19 cellular contexts compared by ENCODE assay signal in the genomic region with DNA sequence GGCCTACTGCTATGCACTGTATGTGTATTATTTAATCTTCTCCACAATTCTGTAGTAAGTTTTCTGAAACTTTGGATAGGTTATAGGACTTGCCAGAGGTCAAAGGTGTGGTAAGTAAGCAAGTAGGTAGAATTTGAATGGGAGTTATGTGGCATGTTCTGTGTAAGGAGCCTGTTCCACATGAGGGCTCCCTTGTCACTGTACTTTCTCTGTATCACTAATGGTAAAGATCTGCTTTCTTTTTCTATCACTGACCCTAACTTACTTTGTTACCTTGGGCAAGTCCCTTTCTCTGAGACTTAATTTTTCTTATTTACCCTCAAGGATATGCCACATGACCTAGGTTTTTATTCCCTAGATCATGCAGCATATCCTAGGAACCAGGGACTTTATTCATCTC. TPM values are rescaled to one million over a fixed set of nuclear protein-coding genes. Genes with fewer than 3 reads are reported as not detected.
DNase-seq lines count a peak whose midpoint lies in the region; ATAC-seq and TF ChIP-seq lines count a peak whose summit lies in the region.
"Had no signal": no experiment of that assay in that cellular context is flagged by ENCODE, and none has a peak within 500 bp of the region (broad histone marks: within the 10 kb centered on the region; RNA-seq: fewer than 3 reads in every experiment).

No MANE protein-coding gene starts in this region.

- no peaks in the 10 kb centered on the region for H3K27me3 Mint-ChIP-seq in activated naive CD4-positive, alpha-beta T cell treated with anti-CD3 and anti-CD28 coated beads for 36 hours (ENCODE audit: low read depth)
- H3K27me3 Mint-ChIP-seq in activated T-helper 17 cell treated with anti-CD3 and anti-CD28 coated beads, Interleukin-2, amount 50 U/mL, for 72 hours, result no peaks in the 10 kb centered on the region
- H3K27me3 Mint-ChIP-seq in Calu3 (ENCODE audit: unreplicated experiment) (no peaks in the 10 kb centered on the region), osteocyte (ENCODE audit: unreplicated experiment) (no peaks in the 10 kb centered on the region)
- H3K27me3 Mint-ChIP-seq: brain had no signal

- H3K4me1 Mint-ChIP-seq in activated naive CD4-positive, alpha-beta T cell treated with anti-CD3 and anti-CD28 coated beads for 36 hours (ENCODE audit: low read depth), result peaks cover 60% of the 10 kb centered on the region
- H3K4me1 Mint-ChIP-seq in activated T-helper 17 cell treated with anti-CD3 and anti-CD28 coated beads, Interleukin-2, amount 50 U/mL, for 72 hours, result peaks cover 56% of the 10 kb centered on the region
- peaks cover 65% of the 10 kb centered on the region for H3K4me1 Mint-ChIP-seq in stimulated activated effector memory CD8-positive, alpha-beta T cell treated with anti-CD3 and anti-CD28 coated beads, Interleukin-12 subunit alpha, Interleukin-12 subunit beta, amount 100 ng/mL, for 72 hours
- peaks cover 28% of the 10 kb centered on the region for H3K4me1 Mint-ChIP-seq in Calu3 (ENCODE audit: low read depth, unreplicated experiment)
- H3K4me1 Mint-ChIP-seq in osteocyte (ENCODE audit: unreplicated experiment), result peaks cover 33% of the 10 kb centered on the region

- CTCF ChIA-PET in activated naive CD4-positive, alpha-beta T cell treated with anti-CD3 and anti-CD28 coated beads for 36 hours (lab: Charles Lee), result no interaction called here
- CTCF ChIA-PET in Calu3 (lab: Charles Lee), result no interaction called here

- H3K27ac Mint-ChIP-seq in activated naive CD4-positive, alpha-beta T cell treated with anti-CD3 and anti-CD28 coated beads for 36 hours, result peak overlapping the region; percentile 61
- H3K27ac Mint-ChIP-seq in activated T-helper 17 cell treated with anti-CD3 and anti-CD28 coated beads, Interleukin-2, amount 50 U/mL, for 72 hours, result peak overlapping the region; percentile 86
- peak overlapping the region; percentile 77 for H3K27ac Mint-ChIP-seq in stimulated activated effector memory CD8-positive, alpha-beta T cell treated with anti-CD3 and anti-CD28 coated beads, Interleukin-12 subunit alpha, Interleukin-12 subunit beta, amount 100 ng/mL, for 72 hours
- H3K27ac Mint-ChIP-seq in Calu3 (ENCODE audit: unreplicated experiment) (no peak overlapping the region), osteocyte (ENCODE audit: unreplicated experiment) (no peak overlapping the region)

- no peaks in the 10 kb centered on the region for H3K36me3 Mint-ChIP-seq in activated naive CD4-positive, alpha-beta T cell treated with anti-CD3 and anti-CD28 coated beads for 36 hours (ENCODE audit: low read depth)
- H3K36me3 Mint-ChIP-seq in activated T-helper 17 cell treated with anti-CD3 and anti-CD28 coated beads, Interleukin-2, amount 50 U/mL, for 72 hours (ENCODE audit: low read depth), result peaks cover 30% of the 10 kb centered on the region
- peaks cover 25% of the 10 kb centered on the region for H3K36me3 Mint-ChIP-seq in stimulated activated effector memory CD8-positive, alpha-beta T cell treated with anti-CD3 and anti-CD28 coated beads, Interleukin-12 subunit alpha, Interleukin-12 subunit beta, amount 100 ng/mL, for 72 hours
- H3K36me3 Mint-ChIP-seq in Calu3 (ENCODE audit: insufficient read depth, unreplicated experiment) (peaks cover 5% of the 10 kb centered on the region), osteocyte (ENCODE audit: unreplicated experiment) (no peaks in the 10 kb centered on the region)

- DNase-seq in activated naive CD4-positive, alpha-beta T cell treated with anti-CD3 and anti-CD28 coated beads for 36 hours, result no peak
- DNase-seq in activated naive CD4-positive, alpha-beta T cell treated with Interleukin-2 at 50 U/mL for 16 hours, result no peak
- DNase-seq in stimulated activated effector memory CD8-positive, alpha-beta T cell treated with anti-CD3 and anti-CD28 coated beads, Interleukin-12 subunit alpha, Interleukin-12 subunit beta, amount 100 ng/mL, for 72 hours (ENCODE audit: low spot score in 2 of 2), result no peak
- no peak for DNase-seq in Calu3
- DNase-seq in osteocyte (ENCODE audit: extremely low spot score, unreplicated experiment), result no peak
- no peak for DNase-seq in DMS79 treated with DMSO at 0.1 percent for 48 hours (lab: John Stamatoyannopoulos, UW)
- DNase-seq: ACHN; activated CD4-positive, alpha-beta T cell treated with anti-CD3 and anti-CD28 coated beads, Interleukin-2, amount 50 U/mL, for 48 hours; activated effector memory CD4-positive, alpha-beta T cell treated with Interleukin-2 at 50 U/mL for 16 hours; dermis blood vessel endothelial cell; esophagus squamous epithelium; NCI-H1092 treated with DMSO at 0.1 percent for 48 hours; NCI-H748 treated with DMSO at 0.1 percent for 48 hours; Peyer's patch; retina had no signal

- TF ChIP-seq CTCF in Calu3 (IDR thresholded peaks at IDR 0.05; ENCODE audit: unreplicated experiment), result no peak
- no peak for TF ChIP-seq CTCF in osteocyte (IDR thresholded peaks at IDR 0.05)

- no peaks in the 10 kb centered on the region for H3K9me3 Mint-ChIP-seq in activated naive CD4-positive, alpha-beta T cell treated with anti-CD3 and anti-CD28 coated beads for 36 hours
- H3K9me3 Mint-ChIP-seq in activated T-helper 17 cell treated with anti-CD3 and anti-CD28 coated beads, Interleukin-2, amount 50 U/mL, for 72 hours, result no peaks in the 10 kb centered on the region
- H3K9me3 Mint-ChIP-seq in stimulated activated effector memory CD8-positive, alpha-beta T cell treated with anti-CD3 and anti-CD28 coated beads, Interleukin-12 subunit alpha, Interleukin-12 subunit beta, amount 100 ng/mL, for 72 hours, result no peaks in the 10 kb centered on the region
- H3K9me3 Mint-ChIP-seq in Calu3 (ENCODE audit: low read depth, unreplicated experiment) (no peaks in the 10 kb centered on the region), osteocyte (ENCODE audit: unreplicated experiment) (no peaks in the 10 kb centered on the region)
- H3K9me3 Mint-ChIP-seq: brain, neural crest cell had no signal

- H3K4me3 Mint-ChIP-seq in activated naive CD4-positive, alpha-beta T cell treated with anti-CD3 and anti-CD28 coated beads for 36 hours, result no peak overlapping the region
- no peak overlapping the region for H3K4me3 Mint-ChIP-seq in activated T-helper 17 cell treated with anti-CD3 and anti-CD28 coated beads, Interleukin-2, amount 50 U/mL, for 72 hours
- no peak overlapping the region for H3K4me3 Mint-ChIP-seq in stimulated activated effector memory CD8-positive, alpha-beta T cell treated with anti-CD3 and anti-CD28 coated beads, Interleukin-12 subunit alpha, Interleukin-12 subunit beta, amount 100 ng/mL, for 72 hours
- no peak overlapping the region for H3K4me3 Mint-ChIP-seq in Calu3 (ENCODE audit: low read depth, unreplicated experiment)
- no peak overlapping the region for H3K4me3 Mint-ChIP-seq in osteocyte (ENCODE audit: unreplicated experiment)
- H3K4me3 Mint-ChIP-seq: brain, neural crest cell had no signal

- peak; percentile 60 for ATAC-seq in GM21529 (IDR thresholded peaks at IDR 0.05; ENCODE audit: unreplicated experiment)
- no peak for ATAC-seq in activated T-helper 17 cell treated with anti-CD3 and anti-CD28 coated beads, Interleukin-2, amount 50 U/mL, for 72 hours (replicated peaks)
- peak; percentile 38 for ATAC-seq in stimulated activated effector memory CD8-positive, alpha-beta T cell treated with anti-CD3 and anti-CD28 coated beads, Interleukin-12 subunit alpha, Interleukin-12 subunit beta, amount 100 ng/mL, for 72 hours

- no TSS peak for BruUV-seq in Calu3 (replicated peaks; lab: Mats Ljungman, UMichigan)

- intact Hi-C loops in activated naive CD4-positive, alpha-beta T cell treated with anti-CD3 and anti-CD28 coated beads for 36 hours (cut with micrococcal nuclease), result no loop called here
- intact Hi-C loops in Calu3 (cut with micrococcal nuclease; ENCODE audit: unreplicated experiment), result no loop called here

RNA-seq across cellular contexts. Expression of gene EIF2S2, which starts 50.3 kb away (rescaled TPM):
- 100 to 1,000 TPM; 202 to 207 TPM for total RNA-seq in activated naive CD4-positive, alpha-beta T cell treated with anti-CD3 and anti-CD28 coated beads for 36 hours
- 100 to 1,000 TPM in 1 of 2 donors, 10 to 100 TPM in 1; 64.0 to 107 TPM for total RNA-seq in activated T-helper 17 cell treated with anti-CD3 and anti-CD28 coated beads, Interleukin-2, amount 50 U/mL, for 72 hours
- total RNA-seq in Calu3 (2022) (173 and 179 TPM in 2 replicates), osteocyte (87.9 and 90.6 TPM in 2 replicates)

Comparison
In these comparisons a context has a peak if more than half of its experiments do, and no peak if none do; other contexts are left out.
1. H3K27ac Mint-ChIP-seq: peak in activated naive CD4-positive, alpha-beta T cell treated with anti-CD3 and anti-CD28 coated beads for 36 hours (single experiment), activated T-helper 17 cell treated with anti-CD3 and anti-CD28 coated beads, Interleukin-2, amount 50 U/mL, for 72 hours (single experiment) and stimulated activated effector memory CD8-positive, alpha-beta T cell treated with anti-CD3 and anti-CD28 coated beads, Interleukin-12 subunit alpha, Interleukin-12 subunit beta, amount 100 ng/mL, for 72 hours (single experiment); none in Calu3 (single experiment) and osteocyte (single experiment).